ENCODE assay signal across 1 cellular context in genomic region chr17:72571813-72572396, GRCh38.
A peak's percentile ranks its signal among the peaks of the same experiment; 100 is the strongest.
TF ChIP-seq lines count a peak whose summit lies in the region.

No MANE protein-coding gene starts in this region.

TF ChIP-seq in HepG2, 621 proteins besides CTCF, POLR2A, EP300 and RAD21 (continued from another document and continues in another):
- no peak for TF ChIP-seq ZBTB40 (IDR thresholded peaks at IDR 0.05)
- no peak; the same call in 1 of the 2 replicates for TF ChIP-seq ZBTB40 (CRISPR knock-in tag; IDR thresholded peaks at IDR 0.05)
- TF ChIP-seq GRHL1 (CRISPR knock-in tag; conservative IDR thresholded peaks at IDR 0.05) = no peak
- TF ChIP-seq ZNF792 (CRISPR knock-in tag; IDR thresholded peaks at IDR 0.05) = peak; percentile 84
- no peak for TF ChIP-seq ZNF576 (CRISPR knock-in tag; IDR thresholded peaks at IDR 0.05)
- TF ChIP-seq CSRNP1 (CRISPR knock-in tag; IDR thresholded peaks at IDR 0.05) = peak; percentile 78; the same call in 1 of the 2 replicates
- peak; percentile 77; the same call in 1 of the 2 replicates for TF ChIP-seq GFI1 (CRISPR knock-in tag; IDR thresholded peaks at IDR 0.05; ENCODE audit: borderline replicate concordance)
- peak; percentile 99 for TF ChIP-seq PATZ1 (CRISPR knock-in tag; IDR thresholded peaks at IDR 0.05)
- TF ChIP-seq DPF2 (CRISPR knock-in tag; IDR thresholded peaks at IDR 0.05; ENCODE audit: borderline replicate concordance, low read depth) = peak; percentile 11; the same call in 1 of the 2 replicates
- TF ChIP-seq ZFP82 (CRISPR knock-in tag; IDR thresholded peaks at IDR 0.05; ENCODE audit: borderline replicate concordance) = peak; percentile 57; the same call in 1 of the 2 replicates
- TF ChIP-seq HDAC6 (IDR thresholded peaks at IDR 0.05; ENCODE audit: low read depth, low read length) = no peak
- TF ChIP-seq RARA (CRISPR knock-in tag; IDR thresholded peaks at IDR 0.05) = peak; percentile 71
- TF ChIP-seq FOXJ3 (CRISPR knock-in tag; IDR thresholded peaks at IDR 0.05; ENCODE audit: borderline replicate concordance) = no peak
- no peak for TF ChIP-seq TCF12 (IDR thresholded peaks at IDR 0.05)
- no peak for TF ChIP-seq TCF12 (CRISPR knock-in tag; IDR thresholded peaks at IDR 0.05)
- TF ChIP-seq CBX5 (CRISPR knock-in tag; IDR thresholded peaks at IDR 0.05; ENCODE audit: borderline replicate concordance) = peak; percentile 56; the same call in 1 of the 2 replicates
- TF ChIP-seq TFAP4 (IDR thresholded peaks at IDR 0.05; ENCODE audit: borderline replicate concordance, low read depth) = peak; percentile 67; the same call in 1 of the 2 replicates
- TF ChIP-seq ZNF629 (CRISPR knock-in tag; conservative IDR thresholded peaks at IDR 0.05) = peak; percentile 60
- no peak for TF ChIP-seq E2F2 (CRISPR knock-in tag; IDR thresholded peaks at IDR 0.05; ENCODE audit: borderline replicate concordance)
- 0 out of 2 replicates have a peak, but pooled peaks have one; percentile 13 for TF ChIP-seq SMYD3 (CRISPR knock-in tag; IDR thresholded peaks at IDR 0.05)
- no peak for TF ChIP-seq ETS1 (CRISPR knock-in tag; IDR thresholded peaks at IDR 0.05)
- no peak for TF ChIP-seq CCAR2 (optimal IDR thresholded peaks at IDR 0.05; ENCODE audit: low read depth, low read length)
- peak; percentile 78; the same call in 1 of the 2 replicates for TF ChIP-seq ZNF275 (CRISPR knock-in tag; IDR thresholded peaks at IDR 0.05; ENCODE audit: borderline replicate concordance)
- peak; percentile 87 for TF ChIP-seq XRCC5 (optimal IDR thresholded peaks at IDR 0.05; ENCODE audit: low read length)
- no peak for TF ChIP-seq ZNF773 (CRISPR knock-in tag; IDR thresholded peaks at IDR 0.05; ENCODE audit: borderline replicate concordance)
- no peak for TF ChIP-seq SIX1 (CRISPR knock-in tag; IDR thresholded peaks at IDR 0.05; ENCODE audit: borderline replicate concordance)
- 0 out of 2 replicates have a peak, but pooled peaks have one; percentile 6 for TF ChIP-seq ZNF7 (CRISPR knock-in tag; IDR thresholded peaks at IDR 0.05)
- 0 out of 2 replicates have a peak, but pooled peaks have one; percentile 21 for TF ChIP-seq MLX (CRISPR knock-in tag; IDR thresholded peaks at IDR 0.05)
- no peak for TF ChIP-seq MAFG (CRISPR knock-in tag; IDR thresholded peaks at IDR 0.05)
- TF ChIP-seq ATF2 (CRISPR knock-in tag; IDR thresholded peaks at IDR 0.05) = peak; percentile 39; the same call in 1 of the 2 replicates
- no peak for TF ChIP-seq ZFP36L2 (CRISPR knock-in tag; IDR thresholded peaks at IDR 0.05)
